ENCODE assay signal across 10 cellular contexts in genomic region chr15:40550381-40551037, GRCh38. TPM values are rescaled to one million over a fixed set of nuclear protein-coding genes. Genes with fewer than 3 reads are reported as not detected.
A peak's percentile ranks its signal among the peaks of the same experiment; 100 is the strongest.
DNase-seq lines count a peak whose midpoint lies in the region; ATAC-seq and TF ChIP-seq lines count a peak whose summit lies in the region.
"Had no signal": no experiment of that assay in that cellular context is flagged by ENCODE, and none has a peak within 500 bp of the region (broad histone marks: within the 10 kb centered on the region; RNA-seq: fewer than 3 reads in every experiment).

No MANE protein-coding gene starts in this region.

- peak; percentile 75 for ATAC-seq in GM18502 (IDR thresholded peaks at IDR 0.05; ENCODE audit: poor library complexity, unreplicated experiment)
- peak; percentile 71 for ATAC-seq in GM21515 (IDR thresholded peaks at IDR 0.05; ENCODE audit: unreplicated experiment)
- peak; percentile 85 for ATAC-seq in HG03354 (IDR thresholded peaks at IDR 0.05; ENCODE audit: poor library complexity, severe bottlenecking, unreplicated experiment)

- H3K4me3 Mint-ChIP-seq in endothelial cell (ENCODE audit: unreplicated experiment): peak overlapping the region; percentile 4

- DNase-seq in endothelial cell (ENCODE audit: low spot score): no peak
- no peak for DNase-seq in NCI-H446 treated with DMSO at 0.1 percent for 48 hours (lab: John Stamatoyannopoulos, UW)
- DNase-seq in NCI-H146 (lab: John Stamatoyannopoulos, UW): no peak
- no peak for DNase-seq in middle frontal gyrus (ENCODE audit: extremely low spot score, low spot score)
- no peak for DNase-seq in erythroblast (lab: John Stamatoyannopoulos, UW)
- DNase-seq: mammary epithelial cell, SHP77 treated with DMSO at 0.1 percent for 48 hours had no signal

- H3K4me1 Mint-ChIP-seq in endothelial cell (ENCODE audit: unreplicated experiment): peaks cover 25% of the 10 kb centered on the region

- TF ChIP-seq POLR2A in erythroblast (IDR thresholded peaks at IDR 0.05; ENCODE audit: low read length): no peak

- TF ChIP-seq CTCF in endothelial cell (IDR thresholded peaks at IDR 0.05; ENCODE audit: unreplicated experiment): no peak

- no peaks in the 10 kb centered on the region for H3K27me3 Mint-ChIP-seq in endothelial cell (ENCODE audit: unreplicated experiment)

- H3K27ac Mint-ChIP-seq in endothelial cell (ENCODE audit: unreplicated experiment): no peak overlapping the region

- H3K9me3 Mint-ChIP-seq in endothelial cell (ENCODE audit: unreplicated experiment): no peaks in the 10 kb centered on the region

- H3K36me3 Mint-ChIP-seq in endothelial cell (ENCODE audit: low read depth, unreplicated experiment): peaks cover 41% of the 10 kb centered on the region

RNA-seq across cellular contexts. Expression of gene CCDC32, which starts 14.3 kb away (rescaled TPM):
- total RNA-seq in endothelial cell (ENCODE audit: unreplicated experiment): 40.4 TPM

RNA-seq across cellular contexts. Expression of gene RPUSD2, which starts 18.6 kb away (rescaled TPM):
- total RNA-seq in endothelial cell (ENCODE audit: unreplicated experiment): 11.5 TPM

RNA-seq across cellular contexts. Expression of gene KNL1, which starts 43.5 kb away (rescaled TPM):
- total RNA-seq in endothelial cell (ENCODE audit: unreplicated experiment): 9.5 TPM
